28 cellular contexts compared by ENCODE assay signal in genomic region chr3:163946785-163947184, GRCh38.
"Had no signal": no experiment of that assay in that cellular context is flagged by ENCODE, and none has a peak within 500 bp of the region (broad histone marks: within the 10 kb centered on the region; RNA-seq: fewer than 3 reads in every experiment).

No MANE protein-coding gene starts in this region.

- H3K9me3 ChIP-seq: colonic mucosa, esophagus muscularis mucosa, esophagus squamous epithelium, gastrocnemius medialis had no signal

- H3K27me3 Mint-ChIP-seq: dendritic cell treated with granulocyte-macrophage colony-stimulating factor and Interleukin-4, amounts not matched to agents 40 ng/mL and 50 ng/mL, for 4 days; effector memory CD8-positive, alpha-beta T cell had no signal

- DNase-seq: colonic mucosa; cortex of kidney; dermis blood vessel endothelial cell; dorsolateral prefrontal cortex; effector CD4-positive, alpha-beta T cell; effector CD8-positive, alpha-beta T cell; effector memory CD4-positive, alpha-beta T cell; effector memory CD8-positive, alpha-beta T cell; endodermal cell; erythroblast; esophagus squamous epithelium; foreskin fibroblast; foreskin keratinocyte; foreskin melanocyte; gastrocnemius medialis; glutamatergic neuron; head of caudate nucleus; heart left ventricle; heart right ventricle had no signal

- H3K36me3 ChIP-seq: colonic mucosa, esophagus muscularis mucosa, esophagus squamous epithelium, gastrocnemius medialis, gastroesophageal sphincter, heart left ventricle, heart right ventricle had no signal

- H3K4me1 Mint-ChIP-seq: endodermal cell had no signal

- H3K4me3 ChIP-seq: colonic mucosa, coronary artery, dorsolateral prefrontal cortex, esophagus muscularis mucosa, esophagus squamous epithelium, gastrocnemius medialis, gastroesophageal sphincter, heart left ventricle, heart right ventricle, hepatocyte had no signal

- H3K27ac ChIP-seq: colonic mucosa, coronary artery, dorsolateral prefrontal cortex, epithelial cell of prostate, esophagus muscularis mucosa, esophagus squamous epithelium, foreskin keratinocyte, gastrocnemius medialis, gastroesophageal sphincter, heart left ventricle, heart right ventricle, hepatocyte had no signal

- ATAC-seq: effector memory CD8-positive, alpha-beta T cell; esophagus mucosa; foreskin keratinocyte; gastrocnemius medialis; gastroesophageal sphincter; heart left ventricle; heart right ventricle had no signal

- H3K4me3 Mint-ChIP-seq: dendritic cell treated with granulocyte-macrophage colony-stimulating factor and Interleukin-4, amounts not matched to agents 40 ng/mL and 50 ng/mL, for 4 days; effector memory CD8-positive, alpha-beta T cell; endodermal cell had no signal

- H3K27ac Mint-ChIP-seq: dendritic cell treated with granulocyte-macrophage colony-stimulating factor and Interleukin-4, amounts not matched to agents 40 ng/mL and 50 ng/mL, for 4 days; effector memory CD8-positive, alpha-beta T cell; endodermal cell had no signal

- FAIRE-seq: endometrium, endothelial cell of umbilical vein had no signal

- H3K4me1 ChIP-seq: colonic mucosa, esophagus muscularis mucosa, esophagus squamous epithelium, foreskin keratinocyte, gastrocnemius medialis, gastroesophageal sphincter, heart left ventricle, heart right ventricle had no signal

- H3K4me2 ChIP-seq: hepatocyte had no signal
